In the genomic region with DNA sequence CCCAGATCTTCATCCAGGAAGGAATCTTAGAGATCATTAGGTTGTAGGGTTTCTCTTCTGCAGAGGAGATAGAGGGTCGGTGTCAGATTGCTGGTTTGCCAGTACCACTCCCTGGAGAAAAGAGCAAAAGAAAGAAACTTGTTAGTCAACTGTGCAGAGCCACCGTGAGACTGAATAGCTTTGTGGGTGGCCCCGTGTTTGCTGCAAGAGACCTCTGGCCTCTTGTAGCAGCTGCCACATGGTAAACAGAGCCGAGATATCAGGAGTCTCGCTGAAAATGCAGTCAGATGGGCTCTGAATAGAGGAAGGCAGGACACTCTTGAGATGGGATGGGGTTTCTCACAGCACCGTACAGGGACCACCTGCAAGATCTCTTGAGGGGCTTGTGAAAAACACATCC, we compare ENCODE assay signal across 1 cellular context.
A peak's percentile ranks its signal among the peaks of the same experiment; 100 is the strongest.
TF ChIP-seq lines count a peak whose summit lies in the region.

No MANE protein-coding gene starts in this region.

TF ChIP-seq in HepG2, 621 proteins besides CTCF, POLR2A, EP300 and RAD21 (continued from another document and continues in another):
- no peak for TF ChIP-seq ZBTB37 (CRISPR knock-in tag; IDR thresholded peaks at IDR 0.05)
- TF ChIP-seq ZNF546 (CRISPR knock-in tag; conservative IDR thresholded peaks at IDR 0.05): no peak
- TF ChIP-seq ISL2 (CRISPR knock-in tag; IDR thresholded peaks at IDR 0.05): 0 out of 2 replicates have a peak, but pooled peaks have one; percentile 15
- no peak for TF ChIP-seq CREB1 (IDR thresholded peaks at IDR 0.05)
- peak; percentile 18; the same call in 1 of the 2 replicates for TF ChIP-seq CREB1 (CRISPR knock-in tag; IDR thresholded peaks at IDR 0.05)
- TF ChIP-seq IKZF5 (CRISPR knock-in tag; IDR thresholded peaks at IDR 0.05): 0 out of 2 replicates have a peak, but pooled peaks have one; percentile 17
- TF ChIP-seq, protein P1, sequence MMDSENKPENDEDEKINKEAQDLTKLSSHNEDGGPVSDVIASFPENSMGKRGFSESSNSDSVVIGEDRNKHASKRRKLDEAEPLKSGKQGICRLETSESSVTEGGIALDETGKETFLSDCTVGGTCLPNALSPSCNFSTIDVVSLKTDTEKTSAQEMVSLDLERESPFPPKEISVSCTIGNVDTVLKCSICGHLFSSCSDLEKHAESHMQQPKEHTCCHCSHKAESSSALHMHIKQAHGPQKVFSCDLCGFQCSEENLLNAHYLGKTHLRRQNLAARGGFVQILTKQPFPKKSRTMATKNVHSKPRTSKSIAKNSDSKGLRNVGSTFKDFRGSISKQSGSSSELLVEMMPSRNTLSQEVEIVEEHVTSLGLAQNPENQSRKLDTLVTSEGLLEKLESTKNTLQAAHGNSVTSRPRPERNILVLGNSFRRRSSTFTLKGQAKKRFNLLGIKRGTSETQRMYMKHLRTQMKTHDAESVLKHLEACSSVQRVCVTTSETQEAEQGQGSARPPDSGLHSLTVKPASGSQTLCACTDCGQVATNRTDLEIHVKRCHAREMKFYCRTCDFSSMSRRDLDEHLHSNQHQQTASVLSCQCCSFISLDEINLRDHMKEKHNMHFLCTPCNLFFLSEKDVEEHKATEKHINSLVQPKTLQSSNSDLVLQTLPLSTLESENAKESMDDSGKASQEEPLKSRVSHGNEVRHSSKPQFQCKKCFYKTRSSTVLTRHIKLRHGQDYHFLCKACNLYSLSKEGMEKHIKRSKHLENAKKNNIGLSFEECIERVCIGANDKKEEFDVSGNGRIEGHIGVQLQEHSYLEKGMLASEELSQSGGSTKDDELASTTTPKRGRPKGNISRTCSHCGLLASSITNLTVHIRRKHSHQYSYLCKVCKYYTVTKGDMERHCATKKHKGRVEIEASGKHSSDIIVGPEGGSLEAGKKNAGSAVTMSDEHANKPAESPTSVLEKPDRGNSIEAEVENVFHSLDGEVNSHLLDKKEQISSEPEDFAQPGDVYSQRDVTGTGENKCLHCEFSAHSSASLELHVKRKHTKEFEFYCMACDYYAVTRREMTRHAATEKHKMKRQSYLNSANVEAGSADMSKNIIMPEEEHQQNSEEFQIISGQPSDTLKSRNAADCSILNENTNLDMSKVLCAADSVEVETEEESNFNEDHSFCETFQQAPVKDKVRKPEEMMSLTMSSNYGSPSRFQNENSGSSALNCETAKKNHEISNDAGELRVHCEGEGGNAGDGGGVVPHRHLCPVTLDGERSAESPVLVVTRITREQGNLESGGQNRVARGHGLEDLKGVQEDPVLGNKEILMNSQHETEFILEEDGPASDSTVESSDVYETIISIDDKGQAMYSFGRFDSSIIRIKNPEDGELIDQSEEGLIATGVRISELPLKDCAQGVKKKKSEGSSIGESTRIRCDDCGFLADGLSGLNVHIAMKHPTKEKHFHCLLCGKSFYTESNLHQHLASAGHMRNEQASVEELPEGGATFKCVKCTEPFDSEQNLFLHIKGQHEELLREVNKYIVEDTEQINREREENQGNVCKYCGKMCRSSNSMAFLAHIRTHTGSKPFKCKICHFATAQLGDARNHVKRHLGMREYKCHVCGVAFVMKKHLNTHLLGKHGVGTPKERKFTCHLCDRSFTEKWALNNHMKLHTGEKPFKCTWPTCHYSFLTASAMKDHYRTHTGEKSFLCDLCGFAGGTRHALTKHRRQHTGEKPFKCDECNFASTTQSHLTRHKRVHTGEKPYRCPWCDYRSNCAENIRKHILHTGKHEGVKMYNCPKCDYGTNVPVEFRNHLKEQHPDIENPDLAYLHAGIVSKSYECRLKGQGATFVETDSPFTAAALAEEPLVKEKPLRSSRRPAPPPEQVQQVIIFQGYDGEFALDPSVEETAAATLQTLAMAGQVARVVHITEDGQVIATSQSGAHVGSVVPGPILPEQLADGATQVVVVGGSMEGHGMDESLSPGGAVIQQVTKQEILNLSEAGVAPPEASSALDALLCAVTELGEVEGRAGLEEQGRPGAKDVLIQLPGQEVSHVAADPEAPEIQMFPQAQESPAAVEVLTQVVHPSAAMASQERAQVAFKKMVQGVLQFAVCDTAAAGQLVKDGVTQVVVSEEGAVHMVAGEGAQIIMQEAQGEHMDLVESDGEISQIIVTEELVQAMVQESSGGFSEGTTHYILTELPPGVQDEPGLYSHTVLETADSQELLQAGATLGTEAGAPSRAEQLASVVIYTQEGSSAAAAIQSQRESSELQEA (CRISPR knock-in tag; IDR thresholded peaks at IDR 0.05; ENCODE audit: not compliant biosample characterization): no peak
- TF ChIP-seq ZNF749 (CRISPR knock-in tag; IDR thresholded peaks at IDR 0.05; ENCODE audit: borderline replicate concordance): peak; percentile 35; the same call in 1 of the 2 replicates
- TF ChIP-seq SIN3B (IDR thresholded peaks at IDR 0.05; ENCODE audit: low read length): no peak
- TF ChIP-seq PITX1 (CRISPR knock-in tag; IDR thresholded peaks at IDR 0.05): 0 out of 2 replicates have a peak, but pooled peaks have one; percentile 37
- TF ChIP-seq, protein P2, sequence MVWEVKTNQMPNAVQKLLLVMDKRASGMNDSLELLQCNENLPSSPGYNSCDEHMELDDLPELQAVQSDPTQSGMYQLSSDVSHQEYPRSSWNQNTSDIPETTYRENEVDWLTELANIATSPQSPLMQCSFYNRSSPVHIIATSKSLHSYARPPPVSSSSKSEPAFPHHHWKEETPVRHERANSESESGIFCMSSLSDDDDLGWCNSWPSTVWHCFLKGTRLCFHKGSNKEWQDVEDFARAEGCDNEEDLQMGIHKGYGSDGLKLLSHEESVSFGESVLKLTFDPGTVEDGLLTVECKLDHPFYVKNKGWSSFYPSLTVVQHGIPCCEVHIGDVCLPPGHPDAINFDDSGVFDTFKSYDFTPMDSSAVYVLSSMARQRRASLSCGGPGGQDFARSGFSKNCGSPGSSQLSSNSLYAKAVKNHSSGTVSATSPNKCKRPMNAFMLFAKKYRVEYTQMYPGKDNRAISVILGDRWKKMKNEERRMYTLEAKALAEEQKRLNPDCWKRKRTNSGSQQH (CRISPR knock-in tag; IDR thresholded peaks at IDR 0.05; ENCODE audit: low read depth): no peak
- TF ChIP-seq ZNF501 (CRISPR knock-in tag; IDR thresholded peaks at IDR 0.05): no peak
- TF ChIP-seq BRD4 (CRISPR knock-in tag; IDR thresholded peaks at IDR 0.05): 0 out of 2 replicates have a peak, but pooled peaks have one; percentile 41
- no peak for TF ChIP-seq FOXP1 (IDR thresholded peaks at IDR 0.05)
- peak; percentile 70 for TF ChIP-seq FOXP1 (CRISPR knock-in tag; IDR thresholded peaks at IDR 0.05)
- TF ChIP-seq DDIT3 (CRISPR knock-in tag; IDR thresholded peaks at IDR 0.05): no peak
- no peak for TF ChIP-seq MAFG (CRISPR knock-in tag; IDR thresholded peaks at IDR 0.05)
- TF ChIP-seq MXI1 (IDR thresholded peaks at IDR 0.05; ENCODE audit: borderline replicate concordance, low read depth, low read length): peak; percentile 15; the same call in 1 of the 3 replicates
- TF ChIP-seq NR2F2 (IDR thresholded peaks at IDR 0.05; ENCODE audit: borderline replicate concordance, low read depth): peak; percentile 80; the same call in 1 of the 2 replicates
- no peak for TF ChIP-seq ZMAT3 (CRISPR knock-in tag; conservative IDR thresholded peaks at IDR 0.05)
- peak; percentile 51; the same call in 1 of the 2 replicates for TF ChIP-seq ZFX (CRISPR knock-in tag; IDR thresholded peaks at IDR 0.05; ENCODE audit: low read depth)
- 0 out of 2 replicates have a peak, but pooled peaks have one; percentile 18 for TF ChIP-seq ARNTL (CRISPR knock-in tag; IDR thresholded peaks at IDR 0.05)
- TF ChIP-seq PRDM10 (CRISPR knock-in tag; IDR thresholded peaks at IDR 0.05; ENCODE audit: low read depth): no peak
- TF ChIP-seq MXD4 (CRISPR knock-in tag; IDR thresholded peaks at IDR 0.05): no peak
- no peak for TF ChIP-seq CBX5 (CRISPR knock-in tag; IDR thresholded peaks at IDR 0.05; ENCODE audit: borderline replicate concordance)
- TF ChIP-seq MED13 (CRISPR knock-in tag; IDR thresholded peaks at IDR 0.05): no peak
- TF ChIP-seq HNF4G (IDR thresholded peaks at IDR 0.05; ENCODE audit: borderline replicate concordance, low read depth, low read length): peak; percentile 37; the same call in 1 of the 2 replicates
- TF ChIP-seq HNF4G (CRISPR knock-in tag; IDR thresholded peaks at IDR 0.05; ENCODE audit: borderline replicate concordance, low read depth): no peak
- TF ChIP-seq ZGPAT (CRISPR knock-in tag; IDR thresholded peaks at IDR 0.05): peak; percentile 51; the same call in 1 of the 2 replicates
- 0 out of 2 replicates have a peak, but pooled peaks have one; percentile 16 for TF ChIP-seq RXRA (CRISPR knock-in tag; IDR thresholded peaks at IDR 0.05)
- TF ChIP-seq, protein P3, sequence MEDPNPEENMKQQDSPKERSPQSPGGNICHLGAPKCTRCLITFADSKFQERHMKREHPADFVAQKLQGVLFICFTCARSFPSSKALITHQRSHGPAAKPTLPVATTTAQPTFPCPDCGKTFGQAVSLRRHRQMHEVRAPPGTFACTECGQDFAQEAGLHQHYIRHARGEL (CRISPR knock-in tag; IDR thresholded peaks at IDR 0.05): no peak
- TF ChIP-seq, protein P4, sequence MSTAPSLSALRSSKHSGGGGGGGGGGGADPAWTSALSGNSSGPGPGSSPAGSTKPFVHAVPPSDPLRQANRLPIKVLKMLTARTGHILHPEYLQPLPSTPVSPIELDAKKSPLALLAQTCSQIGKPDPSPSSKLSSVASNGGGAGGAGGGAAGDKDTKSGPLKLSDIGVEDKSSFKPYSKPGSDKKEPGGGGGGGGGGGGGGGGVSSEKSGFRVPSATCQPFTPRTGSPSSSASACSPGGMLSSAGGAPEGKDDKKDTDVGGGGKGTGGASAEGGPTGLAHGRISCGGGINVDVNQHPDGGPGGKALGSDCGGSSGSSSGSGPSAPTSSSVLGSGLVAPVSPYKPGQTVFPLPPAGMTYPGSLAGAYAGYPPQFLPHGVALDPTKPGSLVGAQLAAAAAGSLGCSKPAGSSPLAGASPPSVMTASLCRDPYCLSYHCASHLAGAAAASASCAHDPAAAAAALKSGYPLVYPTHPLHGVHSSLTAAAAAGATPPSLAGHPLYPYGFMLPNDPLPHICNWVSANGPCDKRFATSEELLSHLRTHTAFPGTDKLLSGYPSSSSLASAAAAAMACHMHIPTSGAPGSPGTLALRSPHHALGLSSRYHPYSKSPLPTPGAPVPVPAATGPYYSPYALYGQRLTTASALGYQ (CRISPR knock-in tag; IDR thresholded peaks at IDR 0.05): no peak
- TF ChIP-seq BCL6 (CRISPR knock-in tag; IDR thresholded peaks at IDR 0.05): no peak
- no peak for TF ChIP-seq SRY (CRISPR knock-in tag; IDR thresholded peaks at IDR 0.05)
- peak; percentile 50; the same call in 1 of the 2 replicates for TF ChIP-seq RARA (CRISPR knock-in tag; IDR thresholded peaks at IDR 0.05)
- no peak for TF ChIP-seq WIZ (CRISPR knock-in tag; IDR thresholded peaks at IDR 0.05)
- TF ChIP-seq HMG20A (CRISPR knock-in tag; IDR thresholded peaks at IDR 0.05; ENCODE audit: borderline replicate concordance): no peak
